8 cellular contexts compared by ENCODE assay signal in genomic region chr6:125300992-125301434, GRCh38. TPM values are rescaled to one million over a fixed set of nuclear protein-coding genes. Genes with fewer than 3 reads are reported as not detected.
A peak's percentile ranks its signal among the peaks of the same experiment; 100 is the strongest.
DNase-seq lines count a peak whose midpoint lies in the region; ATAC-seq and TF ChIP-seq lines count a peak whose summit lies in the region.

No MANE protein-coding gene starts in this region.

- H3K9me3 ChIP-seq in OCI-LY7 (ENCODE audit: low read length), result no peaks in the 10 kb centered on the region
- H3K9me3 ChIP-seq in effector memory CD4-positive, alpha-beta T cell (ENCODE audit: control insufficient read depth, low read length), result no peaks in the 10 kb centered on the region

- TF ChIP-seq CTCF in OCI-LY7 (conservative IDR thresholded peaks at IDR 0.05; ENCODE audit: low read length), result no peak

- no peaks in the 10 kb centered on the region for H3K9me3 Mint-ChIP-seq in T-helper 2 cell treated with Interferon-gamma antibody and Interleukin-4, amounts not matched to agents 5 μg/mL and 100 μg/mL, for 36 hours
- H3K9me3 Mint-ChIP-seq in naive B cell, result peaks cover 0 to 5% (median 0%) of the 10 kb centered on the region in 7 donors

- peak overlapping the region; percentile 83 for H3K4me3 ChIP-seq in OCI-LY7 (ENCODE audit: low read depth, low read length, poor library complexity, severe bottlenecking)
- peak overlapping the region; percentile 83 for H3K4me3 ChIP-seq in effector memory CD4-positive, alpha-beta T cell (ENCODE audit: insufficient read depth, low read depth, low read length, poor library complexity, severe bottlenecking)

- peak overlapping the region; percentile 77 for H3K4me2 ChIP-seq in OCI-LY7 (ENCODE audit: low read length)

- peak overlapping the region; percentile 89 for H3K4me3 Mint-ChIP-seq in T-helper 2 cell treated with Interferon-gamma antibody and Interleukin-4, amounts not matched to agents 5 μg/mL and 100 μg/mL, for 36 hours
- H3K4me3 Mint-ChIP-seq in naive B cell, result peak overlapping the region; percentile 87 to 96 (median 94)

- H2AFZ ChIP-seq in OCI-LY7 (ENCODE audit: low read length), result peak overlapping the region; percentile 74

- ATAC-seq in naive B cell (ENCODE audit: low read depth in 2 of 2) (no peak), HG03460 (IDR thresholded peaks at IDR 0.05; ENCODE audit: unreplicated experiment) (no peak), GM18870 (IDR thresholded peaks at IDR 0.05; ENCODE audit: unreplicated experiment) (no peak)

- BruUV-seq in OCI-LY7 (replicated peaks; lab: Mats Ljungman, UMichigan), result TSS peak; percentile 44

- H3K79me2 ChIP-seq in OCI-LY7 (ENCODE audit: insufficient read depth, low read depth, low read length), result peaks cover 25% of the 10 kb centered on the region

- intact Hi-C loops in OCI-LY7 (cut with micrococcal nuclease; ENCODE audit: unreplicated experiment), result loop anchor here (2.0 to 10.0 kb wide), 3 partner anchors 46 to 1044 kb away; partner anchors contain the start of genes CENPW and HINT3

- H3K9me2 ChIP-seq in OCI-LY7 (ENCODE audit: insufficient read depth, low read length), result no peaks in the 10 kb centered on the region; the same call in 1 of the 2 replicates

- peak overlapping the region; percentile 83 for H3K27ac Mint-ChIP-seq in T-helper 2 cell treated with Interferon-gamma antibody and Interleukin-4, amounts not matched to agents 5 μg/mL and 100 μg/mL, for 36 hours
- peak overlapping the region; percentile 37 to 93 (median 78) for H3K27ac Mint-ChIP-seq in naive B cell

- no peaks in the 10 kb centered on the region for H4K20me1 ChIP-seq in OCI-LY7 (ENCODE audit: insufficient read depth, low read length)

- peaks cover 29% of the 10 kb centered on the region for H3K4me1 ChIP-seq in OCI-LY7 (ENCODE audit: insufficient read depth, low read length, poor library complexity, severe bottlenecking)
- H3K4me1 ChIP-seq in effector memory CD4-positive, alpha-beta T cell (ENCODE audit: control insufficient read depth, insufficient read depth, low read length, poor library complexity, severe bottlenecking), result peaks cover 25% of the 10 kb centered on the region

- no peaks in the 10 kb centered on the region for H3K27me3 ChIP-seq in effector memory CD4-positive, alpha-beta T cell (replicated peaks; ENCODE audit: control insufficient read depth, insufficient read depth, low read length, poor library complexity, severe bottlenecking)

- peaks cover 45% of the 10 kb centered on the region for H3K36me3 ChIP-seq in OCI-LY7 (ENCODE audit: insufficient read depth, low read length)
- H3K36me3 ChIP-seq in effector memory CD4-positive, alpha-beta T cell (ENCODE audit: control insufficient read depth, insufficient read depth, low read length), result peaks cover 13% of the 10 kb centered on the region

- H3K36me3 Mint-ChIP-seq in T-helper 2 cell treated with Interferon-gamma antibody and Interleukin-4, amounts not matched to agents 5 μg/mL and 100 μg/mL, for 36 hours (ENCODE audit: low read depth), result peaks cover 35% of the 10 kb centered on the region
- H3K36me3 Mint-ChIP-seq in naive B cell, result peaks cover 5 to 26% of the 10 kb centered on the region in 2 donors

- POLR2A ChIA-PET in OCI-LY7 (lab: Charles Lee), result interaction anchor here (0.8 to 2.8 kb wide), 14 partner anchors 8 to 686 kb away, joined by 3 to 14 read pairs (median 4); partner anchors contain the start of gene TRMT11

- H3K4me1 Mint-ChIP-seq in T-helper 2 cell treated with Interferon-gamma antibody and Interleukin-4, amounts not matched to agents 5 μg/mL and 100 μg/mL, for 36 hours (ENCODE audit: low read depth), result peaks cover 31% of the 10 kb centered on the region
- peaks cover 41 to 52% (median 42%) of the 10 kb centered on the region in 3 donors for H3K4me1 Mint-ChIP-seq in naive B cell

- no peak for DNase-seq in T-helper 2 cell treated with Interferon-gamma antibody and Interleukin-4, amounts not matched to agents 5 μg/mL and 100 μg/mL, for 36 hours (ENCODE audit: low spot score)
- DNase-seq in T-helper 2 cell (no peak), OCI-LY7 (ENCODE audit: low spot score) (no peak), naive B cell (no peak), SK-N-DZ (ENCODE audit: low spot score) (no peak)
- no peak for DNase-seq in effector memory CD4-positive, alpha-beta T cell

- peak overlapping the region; percentile 52 for H3K27ac ChIP-seq in OCI-LY7 (ENCODE audit: low read depth, low read length, poor library complexity, severe bottlenecking)
- peak overlapping the region; percentile 71 for H3K27ac ChIP-seq in effector memory CD4-positive, alpha-beta T cell (ENCODE audit: insufficient read depth, low read length, poor library complexity, severe bottlenecking)

- CTCF ChIA-PET in OCI-LY7 (lab: Charles Lee; ENCODE audit: unreplicated experiment), result interaction anchor here (0.5 kb wide), 1 partner anchor 476 kb away, joined by 3 read pairs; no protein-coding TSS in a partner anchor

- H3K27me3 Mint-ChIP-seq in T-helper 2 cell treated with Interferon-gamma antibody and Interleukin-4, amounts not matched to agents 5 μg/mL and 100 μg/mL, for 36 hours (ENCODE audit: low read depth), result peaks cover 24% of the 10 kb centered on the region
- peaks cover 7 to 13% (median 13%) of the 10 kb centered on the region in 3 donors for H3K27me3 Mint-ChIP-seq in naive B cell

RNA-seq across cellular contexts. Expression of gene HDDC2, which starts 0.8 kb away (rescaled TPM):
- 75.1 and 88.6 TPM in 2 replicates for total RNA-seq in OCI-LY7 (2014; rRNA removed; shearing (Covaris generic))
- 119 and 121 TPM in 2 replicates for total RNA-seq in OCI-LY7 (2022)
- 100 to 1,000 TPM in 3 of 6 donors, 10 to 100 TPM in 3; 79.1 to 137 (median 102) TPM for polyA plus RNA-seq in naive B cell (ENCODE audit: low read depth in 6 of 6)
- polyA plus RNA-seq in SK-N-DZ (2014; cell fraction: cytosol; rRNA removed), result 56.7 and 84.8 TPM in 2 replicates
- polyA plus RNA-seq in SK-N-DZ (2014; cell fraction: nucleus; rRNA removed), result 46.8 and 68.4 TPM in 2 replicates
